26 cellular contexts compared by ENCODE assay signal in the genomic region with DNA sequence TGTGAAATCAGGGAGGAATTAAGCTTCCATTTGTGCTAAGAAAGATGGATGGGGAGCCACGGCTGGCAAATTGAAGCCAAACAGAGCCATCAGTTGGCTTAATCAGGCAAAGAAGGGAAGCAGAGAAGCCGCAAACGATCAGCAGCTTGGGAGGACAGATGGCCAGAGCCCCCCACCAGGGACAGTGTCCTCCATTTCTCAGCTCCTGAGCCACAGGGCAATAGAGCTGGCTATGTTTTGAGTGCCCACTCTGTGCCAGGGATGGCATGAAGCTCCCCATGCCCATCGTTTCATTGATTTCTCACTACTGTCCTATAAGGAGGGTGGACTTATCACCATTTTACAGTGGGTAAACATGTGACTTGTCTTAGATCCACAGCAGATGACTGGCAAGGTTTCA.
"Had no signal": no experiment of that assay in that cellular context is flagged by ENCODE, and none has a peak within 500 bp of the region (broad histone marks: within the 10 kb centered on the region; RNA-seq: fewer than 3 reads in every experiment).

No MANE protein-coding gene starts in this region.

- FAIRE-seq: keratinocyte, pancreas had no signal

- H3K4me1 ChIP-seq: lower lobe of right lung, neural progenitor cell, pancreas, prostate gland, suprapubic skin, tibial artery, upper lobe of right lung, uterus had no signal

- H3K9me3 ChIP-seq: lower lobe of right lung, neutrophil, pancreas, prostate gland, suprapubic skin, thoracic aorta, tibial artery, upper lobe of right lung, uterus had no signal

- ATAC-seq: left cardiac atrium; left lobe of liver; lower lobe of right lung; naive thymus-derived CD8-positive, alpha-beta T cell; pancreas; right cardiac atrium; sciatic nerve; stimulated activated effector memory CD8-positive, alpha-beta T cell treated with anti-CD3 and anti-CD28 coated beads, Interleukin-12 subunit alpha, Interleukin-12 subunit beta, amount 100 ng/mL, for 72 hours; upper lobe of right lung had no signal

- H3K36me3 ChIP-seq: lower lobe of right lung, neural progenitor cell, neutrophil, pancreas, prostate gland, suprapubic skin, thoracic aorta, tibial artery, upper lobe of right lung, uterus had no signal

- H3K27me3 ChIP-seq: uterus had no signal

- DNase-seq: hippocampal formation; kidney glomerular epithelial cell; left cardiac atrium; lower lobe of right lung; mammary epithelial cell; mesenchymal stem cell; naive thymus-derived CD8-positive, alpha-beta T cell; pancreas; posterior cingulate gyrus; retina; right cardiac atrium; stimulated activated CD4-positive, alpha-beta T cell treated with anti-CD3 and anti-CD28 coated beads, Interleukin-4, amount 100 ng/mL, for 24 hours; stimulated activated naive CD4-positive, alpha-beta T cell; tibial artery; upper lobe of right lung; uterus had no signal

- H3K4me3 ChIP-seq: lower lobe of right lung, neural progenitor cell, pancreas, prostate gland, skin epidermis, suprapubic skin, thoracic aorta, tibial artery, upper lobe of right lung, uterus had no signal

- H3K27ac ChIP-seq: lower lobe of right lung, neural progenitor cell, neutrophil, pancreas, prostate gland, skin epidermis, suprapubic skin, thoracic aorta, tibial artery, upper lobe of right lung, uterus had no signal
